8 cellular contexts compared by ENCODE assay signal in genomic region chr7:90720970-90721768, GRCh38.
DNase-seq lines count a peak whose midpoint lies in the region; ATAC-seq and TF ChIP-seq lines count a peak whose summit lies in the region.

No MANE protein-coding gene starts in this region.

- peak overlapping the region; percentile 51 for H3K4me2 ChIP-seq in fibroblast of lung (ENCODE audit: extremely low read depth, insufficient read depth, low read length)

- CTCF ChIA-PET in activated CD4-positive, alpha-beta memory T cell treated with anti-CD3 and anti-CD28 coated beads for 36 hours (lab: Charles Lee), result no interaction called here

- peaks cover 14% of the 10 kb centered on the region for H3K79me2 ChIP-seq in fibroblast of lung (ENCODE audit: control insufficient read depth, insufficient read depth, low read length)

- TF ChIP-seq CTCF in fibroblast of lung (conservative IDR thresholded peaks at IDR 0.05 in 1 of 2, IDR thresholded peaks at IDR 0.05 in 1 of 2; ENCODE audit: low read depth in 1 of 2, low read length in 2 of 2) (no peak), ovary (IDR thresholded peaks at IDR 0.05) (no peak)

- H3K27ac ChIP-seq in fibroblast of lung (ENCODE audit: insufficient read depth, low read length), result peak overlapping the region; percentile 5
- no peak overlapping the region for H3K27ac ChIP-seq in ovary

- no peak overlapping the region for H2AFZ ChIP-seq in fibroblast of lung (ENCODE audit: low read length)

- H3K9me3 ChIP-seq in fibroblast of lung (ENCODE audit: control insufficient read depth, insufficient read depth, low read depth, low read length) (no peaks in the 10 kb centered on the region), ovary (no peaks in the 10 kb centered on the region)

- peaks cover 10% of the 10 kb centered on the region for H3K4me1 ChIP-seq in fibroblast of lung (ENCODE audit: control insufficient read depth, extremely low read depth, insufficient read depth, low read length)
- peaks cover 8% of the 10 kb centered on the region for H3K4me1 ChIP-seq in ovary (ENCODE audit: insufficient read depth)

- no peak overlapping the region for H3K4me3 Mint-ChIP-seq in activated CD4-positive, alpha-beta memory T cell treated with anti-CD3 and anti-CD28 coated beads for 36 hours

- POLR2A ChIA-PET in activated CD4-positive, alpha-beta memory T cell treated with anti-CD3 and anti-CD28 coated beads for 36 hours (lab: Charles Lee), result no interaction called here

- H3K9ac ChIP-seq in fibroblast of lung (ENCODE audit: insufficient read depth, low read length), result no peak overlapping the region

- H3K27ac Mint-ChIP-seq in activated naive CD4-positive, alpha-beta T cell treated with anti-CD3 and anti-CD28 coated beads, Interleukin-2, amount 50 U/mL, for 72 hours, result no peak overlapping the region
- no peak overlapping the region for H3K27ac Mint-ChIP-seq in activated CD4-positive, alpha-beta memory T cell treated with anti-CD3 and anti-CD28 coated beads for 36 hours

- no peak for TF ChIP-seq EP300 in ovary (IDR thresholded peaks at IDR 0.05)

- H3K36me3 Mint-ChIP-seq in activated naive CD4-positive, alpha-beta T cell treated with anti-CD3 and anti-CD28 coated beads, Interleukin-2, amount 50 U/mL, for 72 hours, result no peaks in the 10 kb centered on the region
- H3K36me3 Mint-ChIP-seq in activated CD4-positive, alpha-beta memory T cell treated with anti-CD3 and anti-CD28 coated beads for 36 hours, result no peaks in the 10 kb centered on the region

- H4K20me1 ChIP-seq in fibroblast of lung (ENCODE audit: control insufficient read depth, extremely low read depth, insufficient read depth, low read length), result no peaks in the 10 kb centered on the region

- TF ChIP-seq POLR2A in ovary (IDR thresholded peaks at IDR 0.05), result no peak

- H3K27me3 Mint-ChIP-seq in activated CD4-positive, alpha-beta memory T cell treated with anti-CD3 and anti-CD28 coated beads for 36 hours, result no peaks in the 10 kb centered on the region

- intact Hi-C loops in ovary (cut with DNase I), result no loop called here
- intact Hi-C loops in activated CD4-positive, alpha-beta memory T cell treated with anti-CD3 and anti-CD28 coated beads for 36 hours (cut with micrococcal nuclease), result no loop called here

- no peaks in the 10 kb centered on the region for H3K9me3 Mint-ChIP-seq in activated naive CD4-positive, alpha-beta T cell treated with anti-CD3 and anti-CD28 coated beads, Interleukin-2, amount 50 U/mL, for 72 hours
- no peaks in the 10 kb centered on the region for H3K9me3 Mint-ChIP-seq in activated CD4-positive, alpha-beta memory T cell treated with anti-CD3 and anti-CD28 coated beads for 36 hours

- H3K4me1 Mint-ChIP-seq in activated CD4-positive, alpha-beta memory T cell treated with anti-CD3 and anti-CD28 coated beads for 36 hours (ENCODE audit: low read depth), result no peaks in the 10 kb centered on the region

- ATAC-seq in activated naive CD4-positive, alpha-beta T cell treated with anti-CD3 and anti-CD28 coated beads, Interleukin-2, amount 50 U/mL, for 72 hours, result no peak

- peak; percentile 44 for DNase-seq in GM04503 (ENCODE audit: low read depth)
- DNase-seq in NAMALWA (ENCODE audit: low spot score), result peak; percentile 71
- peak; percentile 79 to 81 for DNase-seq in fibroblast of lung (ENCODE audit: low read depth in 2 of 2)
- DNase-seq in ovary, result peak in 4 of 5 donors; percentile 25 to 72 (median 35)
- no peak for DNase-seq in activated naive CD4-positive, alpha-beta T cell treated with anti-CD3 and anti-CD28 coated beads, Interleukin-2, amount 50 U/mL, for 72 hours (ENCODE audit: low spot score in 2 of 2)
- no peak for DNase-seq in activated CD4-positive, alpha-beta memory T cell treated with anti-CD3 and anti-CD28 coated beads for 36 hours
- no peak for DNase-seq in activated naive CD4-positive, alpha-beta T cell treated with anti-CD3 and anti-CD28 coated beads, Interleukin-2, amount 50 U/mL, for 16 hours
- no peak for DNase-seq in OCI-M1 (lab: John Stamatoyannopoulos, UW)

- H3K4me3 ChIP-seq in fibroblast of lung (replicated peaks in 1 of 4; ENCODE audit: control extremely low read depth in 1 of 4, insufficient read depth in 1 of 4, low read depth in 3 of 4, low read length in 4 of 4) (no peak overlapping the region), ovary (no peak overlapping the region)

- no peaks in the 10 kb centered on the region for H3K27me3 ChIP-seq in fibroblast of lung (ENCODE audit: control insufficient read depth, insufficient read depth, low read length)
- H3K27me3 ChIP-seq in ovary, result no peaks in the 10 kb centered on the region

- WGBS in ovary, 3 donors, result 6 to 12% (median 7%) methylated on average over 4 of the region's 4 CpGs

- H3K36me3 ChIP-seq in fibroblast of lung (ENCODE audit: control insufficient read depth, insufficient read depth, low read length) (no peaks in the 10 kb centered on the region), ovary (no peaks in the 10 kb centered on the region)

Comparison
In these comparisons a context has a peak if more than half of its experiments do, and no peak if none do; other contexts are left out.
1. DNase-seq: peak in GM04503 (single experiment), NAMALWA (single experiment), fibroblast of lung (2 of 2) and ovary (4 of 5); none in activated naive CD4-positive, alpha-beta T cell treated with anti-CD3 and anti-CD28 coated beads, Interleukin-2, amount 50 U/mL, for 72 hours (0 of 2), activated CD4-positive, alpha-beta memory T cell treated with anti-CD3 and anti-CD28 coated beads for 36 hours (single experiment), activated naive CD4-positive, alpha-beta T cell treated with anti-CD3 and anti-CD28 coated beads, Interleukin-2, amount 50 U/mL, for 16 hours (single experiment) and OCI-M1 (single experiment).